Comparison of ENCODE assay signal across 1 cellular context in the genomic region with DNA sequence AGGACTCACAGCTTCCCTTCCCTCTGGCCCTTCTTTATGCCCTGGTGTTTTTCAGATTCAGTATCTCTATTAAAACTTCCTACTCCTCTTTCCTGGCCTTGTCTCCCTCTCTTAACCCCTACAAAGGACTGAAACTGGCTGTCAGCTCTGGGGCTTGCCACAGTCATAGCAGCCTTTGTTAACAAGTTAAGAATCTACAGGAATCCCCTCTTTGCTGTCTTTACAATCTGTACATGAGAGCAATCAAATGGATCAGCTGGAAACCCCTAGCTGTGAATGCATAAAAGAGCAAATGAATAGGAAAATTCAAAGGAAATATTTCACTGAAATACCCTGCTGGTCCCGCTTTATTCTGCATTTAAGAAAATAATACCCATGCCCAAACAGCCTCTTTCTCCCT.
TF ChIP-seq lines count a peak whose summit lies in the region.

No MANE protein-coding gene starts in this region.

TF ChIP-seq in GM12878, 131 proteins besides CTCF, POLR2A, EP300 and RAD21 (continued from another document):
- TF ChIP-seq, protein P1, sequence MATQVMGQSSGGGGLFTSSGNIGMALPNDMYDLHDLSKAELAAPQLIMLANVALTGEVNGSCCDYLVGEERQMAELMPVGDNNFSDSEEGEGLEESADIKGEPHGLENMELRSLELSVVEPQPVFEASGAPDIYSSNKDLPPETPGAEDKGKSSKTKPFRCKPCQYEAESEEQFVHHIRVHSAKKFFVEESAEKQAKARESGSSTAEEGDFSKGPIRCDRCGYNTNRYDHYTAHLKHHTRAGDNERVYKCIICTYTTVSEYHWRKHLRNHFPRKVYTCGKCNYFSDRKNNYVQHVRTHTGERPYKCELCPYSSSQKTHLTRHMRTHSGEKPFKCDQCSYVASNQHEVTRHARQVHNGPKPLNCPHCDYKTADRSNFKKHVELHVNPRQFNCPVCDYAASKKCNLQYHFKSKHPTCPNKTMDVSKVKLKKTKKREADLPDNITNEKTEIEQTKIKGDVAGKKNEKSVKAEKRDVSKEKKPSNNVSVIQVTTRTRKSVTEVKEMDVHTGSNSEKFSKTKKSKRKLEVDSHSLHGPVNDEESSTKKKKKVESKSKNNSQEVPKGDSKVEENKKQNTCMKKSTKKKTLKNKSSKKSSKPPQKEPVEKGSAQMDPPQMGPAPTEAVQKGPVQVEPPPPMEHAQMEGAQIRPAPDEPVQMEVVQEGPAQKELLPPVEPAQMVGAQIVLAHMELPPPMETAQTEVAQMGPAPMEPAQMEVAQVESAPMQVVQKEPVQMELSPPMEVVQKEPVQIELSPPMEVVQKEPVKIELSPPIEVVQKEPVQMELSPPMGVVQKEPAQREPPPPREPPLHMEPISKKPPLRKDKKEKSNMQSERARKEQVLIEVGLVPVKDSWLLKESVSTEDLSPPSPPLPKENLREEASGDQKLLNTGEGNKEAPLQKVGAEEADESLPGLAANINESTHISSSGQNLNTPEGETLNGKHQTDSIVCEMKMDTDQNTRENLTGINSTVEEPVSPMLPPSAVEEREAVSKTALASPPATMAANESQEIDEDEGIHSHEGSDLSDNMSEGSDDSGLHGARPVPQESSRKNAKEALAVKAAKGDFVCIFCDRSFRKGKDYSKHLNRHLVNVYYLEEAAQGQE (IDR thresholded peaks at IDR 0.05; ENCODE audit: low read depth, low read length), result no peak
- TF ChIP-seq RAD51 (IDR thresholded peaks at IDR 0.05), result no peak
- TF ChIP-seq ZNF622 (IDR thresholded peaks at IDR 0.05), result no peak
- TF ChIP-seq ETV6 (conservative IDR thresholded peaks at IDR 0.05 in 1 of 2, IDR thresholded peaks at IDR 0.05 in 1 of 2; ENCODE audit: borderline replicate concordance in 1 of 2, low read depth in 1 of 2), result no peak
- no peak for TF ChIP-seq MXI1 (IDR thresholded peaks at IDR 0.05; ENCODE audit: low read depth, low read length)
- TF ChIP-seq CBFB (IDR thresholded peaks at IDR 0.05; ENCODE audit: low read depth), result no peak
- TF ChIP-seq HDAC2 (IDR thresholded peaks at IDR 0.05), result no peak
- TF ChIP-seq ATF7 (IDR thresholded peaks at IDR 0.05; ENCODE audit: low read depth), result no peak
- TF ChIP-seq IRF4 (IDR thresholded peaks at IDR 0.05; ENCODE audit: low read depth, low read length), result no peak
- TF ChIP-seq, protein P2, sequence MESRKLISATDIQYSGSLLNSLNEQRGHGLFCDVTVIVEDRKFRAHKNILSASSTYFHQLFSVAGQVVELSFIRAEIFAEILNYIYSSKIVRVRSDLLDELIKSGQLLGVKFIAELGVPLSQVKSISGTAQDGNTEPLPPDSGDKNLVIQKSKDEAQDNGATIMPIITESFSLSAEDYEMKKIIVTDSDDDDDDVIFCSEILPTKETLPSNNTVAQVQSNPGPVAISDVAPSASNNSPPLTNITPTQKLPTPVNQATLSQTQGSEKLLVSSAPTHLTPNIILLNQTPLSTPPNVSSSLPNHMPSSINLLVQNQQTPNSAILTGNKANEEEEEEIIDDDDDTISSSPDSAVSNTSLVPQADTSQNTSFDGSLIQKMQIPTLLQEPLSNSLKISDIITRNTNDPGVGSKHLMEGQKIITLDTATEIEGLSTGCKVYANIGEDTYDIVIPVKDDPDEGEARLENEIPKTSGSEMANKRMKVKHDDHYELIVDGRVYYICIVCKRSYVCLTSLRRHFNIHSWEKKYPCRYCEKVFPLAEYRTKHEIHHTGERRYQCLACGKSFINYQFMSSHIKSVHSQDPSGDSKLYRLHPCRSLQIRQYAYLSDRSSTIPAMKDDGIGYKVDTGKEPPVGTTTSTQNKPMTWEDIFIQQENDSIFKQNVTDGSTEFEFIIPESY (IDR thresholded peaks at IDR 0.05), result no peak
- TF ChIP-seq POLR2AphosphoS5 (IDR thresholded peaks at IDR 0.05; ENCODE audit: low read length), result no peak
- TF ChIP-seq ZNF207 (IDR thresholded peaks at IDR 0.05; ENCODE audit: borderline replicate concordance), result no peak
TF ChIP-seq in GM12878: peak in this region for 0.
